Comparison of ENCODE assay signal across 1 cellular context in the genomic region with DNA sequence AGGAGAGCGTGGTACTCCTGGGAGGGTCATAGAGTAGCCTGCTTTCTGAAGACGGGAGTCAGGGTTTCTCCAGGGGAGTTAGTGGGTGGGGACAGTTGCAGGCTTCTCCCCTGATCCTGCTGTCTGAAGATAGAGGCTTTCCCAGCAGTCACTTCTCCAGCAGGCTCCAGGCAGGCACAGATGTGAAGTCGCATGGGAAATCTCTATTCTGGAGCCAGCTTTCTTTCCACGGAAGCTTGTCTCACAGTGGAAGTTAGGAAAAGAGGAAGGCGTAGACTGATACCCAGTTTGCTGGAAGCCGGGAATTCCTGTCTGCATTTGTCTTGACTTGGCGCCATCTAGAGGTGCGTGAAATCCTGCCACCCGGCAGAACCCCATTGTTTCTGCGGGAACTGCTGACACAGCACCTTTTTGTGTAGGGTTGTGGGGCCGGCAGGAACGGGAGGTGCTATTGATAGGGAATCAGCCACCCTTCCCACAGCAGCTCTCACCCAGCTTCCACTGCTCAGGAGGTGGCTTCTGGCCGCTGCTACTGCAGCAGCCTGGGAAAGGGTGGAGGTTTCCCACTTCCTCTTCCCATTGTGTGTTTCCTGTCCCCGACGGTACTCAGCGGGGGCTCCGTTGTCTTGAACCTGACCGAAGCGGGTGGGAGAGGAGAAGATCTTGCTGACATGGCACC.
TF ChIP-seq lines count a peak whose summit lies in the region.

No MANE protein-coding gene starts in this region.

TF ChIP-seq in K562, 482 proteins besides CTCF, POLR2A, EP300 and RAD21 (continued from another document and continues in another):
- TF ChIP-seq BACH1 (tag; IDR thresholded peaks at IDR 0.05) (0 out of 2 replicates have a peak, but pooled peaks have one; percentile 30), JUND (IDR thresholded peaks at IDR 0.05; ENCODE audit: borderline replicate concordance, low read depth, low read length) (peak; percentile 67), JUND (tag; IDR thresholded peaks at IDR 0.05; ENCODE audit: borderline replicate concordance, low read depth, low read length) (no peak), KAT7 (CRISPR knock-in tag; IDR thresholded peaks at IDR 0.05; ENCODE audit: borderline replicate concordance) (no peak), SMC3 (conservative IDR thresholded peaks at IDR 0.05; ENCODE audit: insufficient read depth, low read depth, low read length) (peak; percentile 66), CTBP1 (IDR thresholded peaks at IDR 0.05; ENCODE audit: borderline replicate concordance) (peak; percentile 53; the same call in 1 of the 2 replicates), GABPA (tag; conservative IDR thresholded peaks at IDR 0.05; ENCODE audit: low read depth) (0 out of 2 replicates have a peak, but pooled peaks have one; percentile 31), UBTF (IDR thresholded peaks at IDR 0.05; ENCODE audit: borderline replicate concordance in 1 of 2, low read depth in 2 of 2, low read length in 2 of 2) (peak in 1 of 2 experiments; percentile 11; a peak in 1 of 4 replicates), SOX6 (IDR thresholded peaks at IDR 0.05) (peak; percentile 83), ZNF184 (CRISPR knock-in tag; IDR thresholded peaks at IDR 0.05) (no peak), TCF3 (CRISPR knock-in tag; IDR thresholded peaks at IDR 0.05) (no peak), DPF2 (IDR thresholded peaks at IDR 0.05) (peak; percentile 47; the same call in 1 of the 2 replicates), MEF2A (IDR thresholded peaks at IDR 0.05; ENCODE audit: control insufficient read depth, low read depth, low read length) (no peak), HNRNPL (IDR thresholded peaks at IDR 0.05; ENCODE audit: low read depth, low read length) (no peak), DEAF1 (CRISPR knock-in tag; IDR thresholded peaks at IDR 0.05) (peak; percentile 72), ETV1 (tag; conservative IDR thresholded peaks at IDR 0.05; ENCODE audit: low read depth) (0 out of 2 replicates have a peak, but pooled peaks have one; percentile 16), BHLHE40 (IDR thresholded peaks at IDR 0.05; ENCODE audit: low read length) (0 out of 2 replicates have a peak, but pooled peaks have one; percentile 5), L3MBTL2 (IDR thresholded peaks at IDR 0.05) (peak; percentile 53), TEAD1 (CRISPR knock-in tag; IDR thresholded peaks at IDR 0.05) (0 out of 4 replicates have a peak, but pooled peaks of 1 of the 2 experiments have one; percentile 34), ZNF217 (CRISPR knock-in tag; IDR thresholded peaks at IDR 0.05) (no peak), TEAD2 (tag; IDR thresholded peaks at IDR 0.05) (0 out of 2 replicates have a peak, but pooled peaks have one; percentile 38), NONO (IDR thresholded peaks at IDR 0.05; ENCODE audit: low read depth in 2 of 2, low read length in 1 of 2) (0 out of 4 replicates have a peak, but pooled peaks of 1 of the 2 experiments have one; percentile 57), NFE2 (IDR thresholded peaks at IDR 0.05; ENCODE audit: low read depth) (peak; percentile 80), ATF7 (IDR thresholded peaks at IDR 0.05) (0 out of 2 replicates have a peak, but pooled peaks have one; percentile 45), HOMEZ (CRISPR knock-in tag; IDR thresholded peaks at IDR 0.05) (0 out of 2 replicates have a peak, but pooled peaks have one; percentile 33), SP1 (CRISPR knock-in tag; IDR thresholded peaks at IDR 0.05) (peak; percentile 48; the same call in 1 of the 2 replicates), MAFK (IDR thresholded peaks at IDR 0.05; ENCODE audit: low read length) (peak; percentile 100), BCOR (IDR thresholded peaks at IDR 0.05) (0 out of 2 replicates have a peak, but pooled peaks have one; percentile 29), GTF2F1 (IDR thresholded peaks at IDR 0.05; ENCODE audit: low read depth, low read length) (no peak), SETDB1 (IDR thresholded peaks at IDR 0.05; ENCODE audit: low read length) (no peak)
- TF ChIP-seq, protein P1, sequence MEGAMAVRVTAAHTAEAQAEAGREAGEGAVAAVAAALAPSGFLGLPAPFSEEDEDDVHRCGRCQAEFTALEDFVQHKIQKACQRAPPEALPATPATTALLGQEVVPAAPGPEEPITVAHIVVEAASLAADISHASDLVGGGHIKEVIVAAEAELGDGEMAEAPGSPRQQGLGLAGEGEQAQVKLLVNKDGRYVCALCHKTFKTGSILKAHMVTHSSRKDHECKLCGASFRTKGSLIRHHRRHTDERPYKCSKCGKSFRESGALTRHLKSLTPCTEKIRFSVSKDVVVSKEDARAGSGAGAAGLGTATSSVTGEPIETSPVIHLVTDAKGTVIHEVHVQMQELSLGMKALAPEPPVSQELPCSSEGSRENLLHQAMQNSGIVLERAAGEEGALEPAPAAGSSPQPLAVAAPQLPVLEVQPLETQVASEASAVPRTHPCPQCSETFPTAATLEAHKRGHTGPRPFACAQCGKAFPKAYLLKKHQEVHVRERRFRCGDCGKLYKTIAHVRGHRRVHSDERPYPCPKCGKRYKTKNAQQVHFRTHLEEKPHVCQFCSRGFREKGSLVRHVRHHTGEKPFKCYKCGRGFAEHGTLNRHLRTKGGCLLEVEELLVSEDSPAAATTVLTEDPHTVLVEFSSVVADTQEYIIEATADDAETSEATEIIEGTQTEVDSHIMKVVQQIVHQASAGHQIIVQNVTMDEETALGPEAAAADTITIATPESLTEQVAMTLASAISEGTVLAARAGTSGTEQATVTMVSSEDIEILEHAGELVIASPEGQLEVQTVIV (CRISPR knock-in tag; IDR thresholded peaks at IDR 0.05; ENCODE audit: borderline replicate concordance) = no peak
- TF ChIP-seq, protein P2, sequence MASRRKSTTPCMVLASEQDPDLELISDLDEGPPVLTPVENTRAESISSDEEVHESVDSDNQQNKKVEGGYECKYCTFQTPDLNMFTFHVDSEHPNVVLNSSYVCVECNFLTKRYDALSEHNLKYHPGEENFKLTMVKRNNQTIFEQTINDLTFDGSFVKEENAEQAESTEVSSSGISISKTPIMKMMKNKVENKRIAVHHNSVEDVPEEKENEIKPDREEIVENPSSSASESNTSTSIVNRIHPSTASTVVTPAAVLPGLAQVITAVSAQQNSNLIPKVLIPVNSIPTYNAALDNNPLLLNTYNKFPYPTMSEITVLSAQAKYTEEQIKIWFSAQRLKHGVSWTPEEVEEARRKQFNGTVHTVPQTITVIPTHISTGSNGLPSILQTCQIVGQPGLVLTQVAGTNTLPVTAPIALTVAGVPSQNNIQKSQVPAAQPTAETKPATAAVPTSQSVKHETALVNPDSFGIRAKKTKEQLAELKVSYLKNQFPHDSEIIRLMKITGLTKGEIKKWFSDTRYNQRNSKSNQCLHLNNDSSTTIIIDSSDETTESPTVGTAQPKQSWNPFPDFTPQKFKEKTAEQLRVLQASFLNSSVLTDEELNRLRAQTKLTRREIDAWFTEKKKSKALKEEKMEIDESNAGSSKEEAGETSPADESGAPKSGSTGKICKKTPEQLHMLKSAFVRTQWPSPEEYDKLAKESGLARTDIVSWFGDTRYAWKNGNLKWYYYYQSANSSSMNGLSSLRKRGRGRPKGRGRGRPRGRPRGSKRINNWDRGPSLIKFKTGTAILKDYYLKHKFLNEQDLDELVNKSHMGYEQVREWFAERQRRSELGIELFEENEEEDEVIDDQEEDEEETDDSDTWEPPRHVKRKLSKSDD (conservative IDR thresholded peaks at IDR 0.05; ENCODE audit: low read length) = 0 out of 2 replicates have a peak, but pooled peaks have one; percentile 25
- TF ChIP-seq, protein P3, sequence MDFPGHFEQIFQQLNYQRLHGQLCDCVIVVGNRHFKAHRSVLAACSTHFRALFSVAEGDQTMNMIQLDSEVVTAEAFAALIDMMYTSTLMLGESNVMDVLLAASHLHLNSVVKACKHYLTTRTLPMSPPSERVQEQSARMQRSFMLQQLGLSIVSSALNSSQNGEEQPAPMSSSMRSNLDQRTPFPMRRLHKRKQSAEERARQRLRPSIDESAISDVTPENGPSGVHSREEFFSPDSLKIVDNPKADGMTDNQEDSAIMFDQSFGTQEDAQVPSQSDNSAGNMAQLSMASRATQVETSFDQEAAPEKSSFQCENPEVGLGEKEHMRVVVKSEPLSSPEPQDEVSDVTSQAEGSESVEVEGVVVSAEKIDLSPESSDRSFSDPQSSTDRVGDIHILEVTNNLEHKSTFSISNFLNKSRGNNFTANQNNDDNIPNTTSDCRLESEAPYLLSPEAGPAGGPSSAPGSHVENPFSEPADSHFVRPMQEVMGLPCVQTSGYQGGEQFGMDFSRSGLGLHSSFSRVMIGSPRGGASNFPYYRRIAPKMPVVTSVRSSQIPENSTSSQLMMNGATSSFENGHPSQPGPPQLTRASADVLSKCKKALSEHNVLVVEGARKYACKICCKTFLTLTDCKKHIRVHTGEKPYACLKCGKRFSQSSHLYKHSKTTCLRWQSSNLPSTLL (IDR thresholded peaks at IDR 0.05) = no peak
- TF ChIP-seq, protein P4, sequence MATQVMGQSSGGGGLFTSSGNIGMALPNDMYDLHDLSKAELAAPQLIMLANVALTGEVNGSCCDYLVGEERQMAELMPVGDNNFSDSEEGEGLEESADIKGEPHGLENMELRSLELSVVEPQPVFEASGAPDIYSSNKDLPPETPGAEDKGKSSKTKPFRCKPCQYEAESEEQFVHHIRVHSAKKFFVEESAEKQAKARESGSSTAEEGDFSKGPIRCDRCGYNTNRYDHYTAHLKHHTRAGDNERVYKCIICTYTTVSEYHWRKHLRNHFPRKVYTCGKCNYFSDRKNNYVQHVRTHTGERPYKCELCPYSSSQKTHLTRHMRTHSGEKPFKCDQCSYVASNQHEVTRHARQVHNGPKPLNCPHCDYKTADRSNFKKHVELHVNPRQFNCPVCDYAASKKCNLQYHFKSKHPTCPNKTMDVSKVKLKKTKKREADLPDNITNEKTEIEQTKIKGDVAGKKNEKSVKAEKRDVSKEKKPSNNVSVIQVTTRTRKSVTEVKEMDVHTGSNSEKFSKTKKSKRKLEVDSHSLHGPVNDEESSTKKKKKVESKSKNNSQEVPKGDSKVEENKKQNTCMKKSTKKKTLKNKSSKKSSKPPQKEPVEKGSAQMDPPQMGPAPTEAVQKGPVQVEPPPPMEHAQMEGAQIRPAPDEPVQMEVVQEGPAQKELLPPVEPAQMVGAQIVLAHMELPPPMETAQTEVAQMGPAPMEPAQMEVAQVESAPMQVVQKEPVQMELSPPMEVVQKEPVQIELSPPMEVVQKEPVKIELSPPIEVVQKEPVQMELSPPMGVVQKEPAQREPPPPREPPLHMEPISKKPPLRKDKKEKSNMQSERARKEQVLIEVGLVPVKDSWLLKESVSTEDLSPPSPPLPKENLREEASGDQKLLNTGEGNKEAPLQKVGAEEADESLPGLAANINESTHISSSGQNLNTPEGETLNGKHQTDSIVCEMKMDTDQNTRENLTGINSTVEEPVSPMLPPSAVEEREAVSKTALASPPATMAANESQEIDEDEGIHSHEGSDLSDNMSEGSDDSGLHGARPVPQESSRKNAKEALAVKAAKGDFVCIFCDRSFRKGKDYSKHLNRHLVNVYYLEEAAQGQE (CRISPR knock-in tag; IDR thresholded peaks at IDR 0.05; ENCODE audit: low read depth) = peak; percentile 48; the same call in 1 of the 2 replicates
- TF ChIP-seq, protein P5, sequence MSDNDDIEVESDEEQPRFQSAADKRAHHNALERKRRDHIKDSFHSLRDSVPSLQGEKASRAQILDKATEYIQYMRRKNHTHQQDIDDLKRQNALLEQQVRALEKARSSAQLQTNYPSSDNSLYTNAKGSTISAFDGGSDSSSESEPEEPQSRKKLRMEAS (CRISPR knock-in tag; IDR thresholded peaks at IDR 0.05) = no peak
- TF ChIP-seq, protein P6, sequence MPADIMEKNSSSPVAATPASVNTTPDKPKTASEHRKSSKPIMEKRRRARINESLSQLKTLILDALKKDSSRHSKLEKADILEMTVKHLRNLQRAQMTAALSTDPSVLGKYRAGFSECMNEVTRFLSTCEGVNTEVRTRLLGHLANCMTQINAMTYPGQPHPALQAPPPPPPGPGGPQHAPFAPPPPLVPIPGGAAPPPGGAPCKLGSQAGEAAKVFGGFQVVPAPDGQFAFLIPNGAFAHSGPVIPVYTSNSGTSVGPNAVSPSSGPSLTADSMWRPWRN (IDR thresholded peaks at IDR 0.05; ENCODE audit: low read depth) = no peak
